In genomic region chr5:131229623-131230022, GRCh38 we compare ENCODE assay signal across 23 cellular contexts.
"Had no signal": no experiment of that assay in that cellular context is flagged by ENCODE, and none has a peak within 500 bp of the region (broad histone marks: within the 10 kb centered on the region; RNA-seq: fewer than 3 reads in every experiment).

No MANE protein-coding gene starts in this region.

- H3K36me3 Mint-ChIP-seq: activated naive CD8-positive, alpha-beta T cell; immature natural killer cell; naive thymus-derived CD8-positive, alpha-beta T cell had no signal

- H3K27ac ChIP-seq: adrenal gland, breast epithelium, foreskin keratinocyte, hepatocyte, left lung, tibial nerve had no signal

- H3K27me3 Mint-ChIP-seq: activated naive CD8-positive, alpha-beta T cell; central memory CD8-positive, alpha-beta T cell; naive thymus-derived CD8-positive, alpha-beta T cell; progenitor cell of endocrine pancreas; stimulated activated naive CD8-positive, alpha-beta T cell treated with anti-CD3 and anti-CD28 coated beads, Interleukin-15, Interleukin-2, amounts not matched to agents 100 ng/mL and 50 ng/mL, for 24 hours had no signal

- H3K4me3 Mint-ChIP-seq: activated naive CD8-positive, alpha-beta T cell; activated T-cell treated with anti-CD3 and anti-CD28 coated beads, Interleukin-2, amount 50 U/mL, for 4 hours; central memory CD8-positive, alpha-beta T cell; immature natural killer cell; naive thymus-derived CD8-positive, alpha-beta T cell; stimulated activated naive CD8-positive, alpha-beta T cell treated with anti-CD3 and anti-CD28 coated beads, Interleukin-15, Interleukin-2, amounts not matched to agents 100 ng/mL and 50 ng/mL, for 24 hours had no signal

- H3K9me3 Mint-ChIP-seq: activated T-cell treated with anti-CD3 and anti-CD28 coated beads, Interleukin-2, amount 50 U/mL, for 4 hours; activated T-helper 2 cell treated with anti-CD3 and anti-CD28 coated beads, Interferon-gamma antibody, Interleukin-2, Interleukin-4, amounts not matched to agents 10 μg/mL and 5 μg/mL and 100 μg/mL, durations not matched to agents 14 hours and 24 hours and 36 hours; central memory CD8-positive, alpha-beta T cell; immature natural killer cell; naive thymus-derived CD8-positive, alpha-beta T cell; stimulated activated naive CD8-positive, alpha-beta T cell treated with anti-CD3 and anti-CD28 coated beads, Interleukin-15, Interleukin-2, amounts not matched to agents 100 ng/mL and 50 ng/mL, for 24 hours had no signal

- H3K4me1 ChIP-seq: adrenal gland, breast epithelium, foreskin keratinocyte had no signal

- DNase-seq: activated CD4-positive, alpha-beta T cell treated with anti-CD3 and anti-CD28 coated beads for 4 hours; activated CD4-positive, alpha-beta T cell treated with anti-CD3 and anti-CD28 coated beads, Interleukin-2, amount 50 U/mL, for 48 hours; activated CD4-positive, CD25-positive, alpha-beta regulatory T cell; activated CD8-positive, alpha-beta memory T cell treated with anti-CD3 and anti-CD28 coated beads, Interleukin-2, amount 50 U/mL, for 48 hours; activated naive CD4-positive, alpha-beta T cell; activated T-cell treated with anti-CD3 and anti-CD28 coated beads, Interleukin-2, amount 50 U/mL, for 4 hours; adrenal gland; effector memory CD4-positive, alpha-beta T cell; foreskin keratinocyte; immature natural killer cell; left lung; naive thymus-derived CD8-positive, alpha-beta T cell; stimulated activated CD4-positive, alpha-beta T cell treated with anti-CD3 and anti-CD28 coated beads, Interleukin-4, amount 100 ng/mL, for 24 hours; T1000 had no signal

- H3K36me3 ChIP-seq: adrenal gland, breast epithelium, left lung, tibial nerve had no signal

- H3K27ac Mint-ChIP-seq: activated T-helper 2 cell treated with anti-CD3 and anti-CD28 coated beads, Interferon-gamma antibody, Interleukin-2, Interleukin-4, amounts not matched to agents 10 μg/mL and 5 μg/mL and 100 μg/mL, durations not matched to agents 14 hours and 24 hours and 36 hours; progenitor cell of endocrine pancreas; stimulated activated naive CD8-positive, alpha-beta T cell treated with anti-CD3 and anti-CD28 coated beads, Interleukin-15, Interleukin-2, amounts not matched to agents 100 ng/mL and 50 ng/mL, for 24 hours had no signal

- H3K27me3 ChIP-seq: adrenal gland, breast epithelium, foreskin keratinocyte, hepatocyte, left lung, tibial nerve had no signal

- H3K4me1 Mint-ChIP-seq: central memory CD8-positive, alpha-beta T cell; immature natural killer cell had no signal

- H2AFZ ChIP-seq: hepatocyte had no signal

- H3K4me3 ChIP-seq: adrenal gland, breast epithelium, hepatocyte, left lung, lung, tibial nerve had no signal

- H3K4me2 ChIP-seq: hepatocyte had no signal

- H3K79me2 ChIP-seq: hepatocyte had no signal

- ATAC-seq: activated T-cell treated with anti-CD3 and anti-CD28 coated beads, Interleukin-2, amount 50 U/mL, for 4 hours; foreskin keratinocyte; left lung had no signal
